In the genomic region with DNA sequence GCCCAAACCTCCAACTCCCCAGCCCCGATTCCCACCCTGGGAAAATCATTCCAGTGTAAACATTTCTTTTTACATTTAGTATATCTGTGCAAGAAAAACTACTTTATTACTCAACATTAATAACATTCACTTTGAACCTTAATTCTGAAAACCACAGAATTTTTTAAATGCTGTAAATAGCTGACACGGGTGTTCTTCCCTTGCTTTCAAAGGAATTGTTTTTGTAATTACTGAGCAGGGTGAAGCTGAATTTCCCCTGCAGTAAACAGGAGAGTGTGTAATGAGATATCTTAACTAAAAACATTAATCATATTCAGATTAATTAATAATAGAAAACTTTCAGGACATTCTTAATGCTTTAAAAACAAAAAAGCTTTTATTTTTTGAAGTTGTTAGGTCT, we compare ENCODE assay signal across 9 cellular contexts.
DNase-seq lines count a peak whose midpoint lies in the region; ATAC-seq and TF ChIP-seq lines count a peak whose summit lies in the region.
"Had no signal": no experiment of that assay in that cellular context is flagged by ENCODE, and none has a peak within 500 bp of the region (broad histone marks: within the 10 kb centered on the region; RNA-seq: fewer than 3 reads in every experiment).

No MANE protein-coding gene starts in this region.

- TF ChIP-seq POLR2A in heart left ventricle (IDR thresholded peaks at IDR 0.05) (no peak), uterus (IDR thresholded peaks at IDR 0.05) (no peak)

- 68 to 79% (median 71%) methylated on average over 2 of the region's 2 CpGs for WGBS in heart left ventricle, 4 donors

- no peak for ATAC-seq in heart left ventricle

- intact Hi-C loops in heart left ventricle (cut with DNase I) (no loop called here), uterus (cut with DNase I; ENCODE audit: low total_unique reads) (no loop called here)

- H4K20me1 ChIP-seq in osteoblast (ENCODE audit: insufficient read depth, low read length): no peaks in the 10 kb centered on the region

- H3K4me3 ChIP-seq in right atrium auricular region (no peak overlapping the region), heart left ventricle (peak overlapping the region in 3 of 12 donors; percentile 29 to 34 (median 30)), osteoblast (ENCODE audit: insufficient read depth, low read length) (peak overlapping the region; percentile 62), uterus (no peak overlapping the region), H7 (ENCODE audit: insufficient read depth, low read depth, low read length) (no peak overlapping the region)

- H3K9me3 ChIP-seq in right atrium auricular region (no peaks in the 10 kb centered on the region), heart left ventricle (no peaks in the 10 kb centered on the region), osteoblast (ENCODE audit: low read depth, low read length) (no peaks in the 10 kb centered on the region), uterus (no peaks in the 10 kb centered on the region)

- no peaks in the 10 kb centered on the region for H3K79me2 ChIP-seq in osteoblast (ENCODE audit: insufficient read depth, low read length)

- no peaks in the 10 kb centered on the region for H3K36me3 ChIP-seq in right atrium auricular region
- H3K36me3 ChIP-seq in heart left ventricle: no peaks in the 10 kb centered on the region
- H3K36me3 ChIP-seq in osteoblast (ENCODE audit: insufficient read depth, low read length): no peaks in the 10 kb centered on the region
- H3K36me3 ChIP-seq in uterus: no peaks in the 10 kb centered on the region
- no peaks in the 10 kb centered on the region for H3K36me3 ChIP-seq in H7 (replicated peaks; ENCODE audit: control insufficient read depth, insufficient read depth, low read length)

- peaks cover 0 to 25% of the 10 kb centered on the region in 2 donors for H3K4me1 ChIP-seq in right atrium auricular region
- H3K4me1 ChIP-seq in heart left ventricle: peaks cover 0 to 29% (median 3%) of the 10 kb centered on the region in 12 donors
- H3K4me1 ChIP-seq in osteoblast (ENCODE audit: insufficient read depth, low read length): peaks cover 19% of the 10 kb centered on the region
- H3K4me1 ChIP-seq in uterus: peaks cover 0 to 11% of the 10 kb centered on the region in 2 donors

- peak overlapping the region; percentile 91 for H2AFZ ChIP-seq in osteoblast (ENCODE audit: low read length)

- H3K4me2 ChIP-seq in osteoblast (ENCODE audit: insufficient read depth, low read length): peak overlapping the region; percentile 89

- DNase-seq in right atrium auricular region (ENCODE audit: low spot score) (no peak), heart left ventricle (no peak), fibroblast of gingiva (ENCODE audit: low read depth) (peak; percentile 14), osteoblast (ENCODE audit: insufficient read length, low spot score, missing footprints) (no peak), uterus (no peak), SK-N-DZ (ENCODE audit: low spot score) (no peak), H7 (no peak), NCI-H345 (lab: John Stamatoyannopoulos, UW) (no peak)
- DNase-seq: amniotic stem cell had no signal

- H3K27me3 ChIP-seq in right atrium auricular region (no peaks in the 10 kb centered on the region), heart left ventricle (no peaks in the 10 kb centered on the region), osteoblast (ENCODE audit: insufficient read depth, low read length) (no peaks in the 10 kb centered on the region), uterus (no peaks in the 10 kb centered on the region), H7 (ENCODE audit: control insufficient read depth, insufficient read depth, low read length) (no peaks in the 10 kb centered on the region)

- TF ChIP-seq CTCF in right atrium auricular region (IDR thresholded peaks at IDR 0.05): no peak
- TF ChIP-seq CTCF in heart left ventricle (IDR thresholded peaks at IDR 0.05): no peak
- no peak for TF ChIP-seq CTCF in osteoblast (IDR thresholded peaks at IDR 0.05; ENCODE audit: extremely low read depth, low read depth, low read length)
- TF ChIP-seq CTCF in uterus (IDR thresholded peaks at IDR 0.05): no peak

- peak overlapping the region; percentile 53 to 57 for H3K27ac ChIP-seq in right atrium auricular region
- H3K27ac ChIP-seq in heart left ventricle: peak overlapping the region in 2 of 12 donors; percentile 27 to 75
- H3K27ac ChIP-seq in osteoblast (ENCODE audit: low read depth, low read length): no peak overlapping the region
- peak overlapping the region; percentile 68 to 81 for H3K27ac ChIP-seq in uterus
